13 cellular contexts compared by ENCODE assay signal in genomic region chr10:67780759-67781538, GRCh38. TPM values are rescaled to one million over a fixed set of nuclear protein-coding genes. Genes with fewer than 3 reads are reported as not detected.
DNase-seq lines count a peak whose midpoint lies in the region; ATAC-seq and TF ChIP-seq lines count a peak whose summit lies in the region.
"Had no signal": no experiment of that assay in that cellular context is flagged by ENCODE, and none has a peak within 500 bp of the region (broad histone marks: within the 10 kb centered on the region; RNA-seq: fewer than 3 reads in every experiment).

No MANE protein-coding gene starts in this region.

- no peak for TF ChIP-seq CTCF in RWPE1 (conservative IDR thresholded peaks at IDR 0.05; ENCODE audit: low read depth)

- POLR2A ChIA-PET in RWPE1 (lab: Yijun Ruan, JAX; ENCODE audit: low non-redundant PET) = no interaction called here

- peak; percentile 86 for ATAC-seq in GM19023 (IDR thresholded peaks at IDR 0.05; ENCODE audit: unreplicated experiment)
- peak; percentile 75 for ATAC-seq in GM21786 (IDR thresholded peaks at IDR 0.05; ENCODE audit: unreplicated experiment)
- peak; percentile 86 for ATAC-seq in HG03196 (IDR thresholded peaks at IDR 0.05; ENCODE audit: unreplicated experiment)
- no peak for ATAC-seq in esophagus mucosa

- CTCF ChIA-PET in RWPE1 (lab: Yijun Ruan, JAX) = interaction anchor here (0.6 to 5.2 kb wide), 7 partner anchors 37 to 260 kb away, joined by 3 to 92 read pairs (median 3); partner anchors contain the start of gene CTNNA3

- no peak overlapping the region for H3K27ac ChIP-seq in RWPE1
- H3K27ac ChIP-seq: SJSA1 had no signal

- peak; percentile 54 for DNase-seq in cerebellum (ENCODE audit: low spot score)
- DNase-seq in RWPE1 (ENCODE audit: low spot score) = no peak
- no peak for DNase-seq in KG1 (lab: John Stamatoyannopoulos, UW)
- DNase-seq in cortex of kidney (lab: John Stamatoyannopoulos, UW) = no peak
- DNase-seq: DMS 273 treated with DMSO at 0.1 percent for 48 hours, erythroblast, H7, NCI-H1092 treated with DMSO at 0.1 percent for 48 hours had no signal

RNA-seq across cellular contexts. Expression of gene DNAJC12, which starts 57.0 kb away (rescaled TPM):
- total RNA-seq in cerebellum = 12.3 TPM
- 0.16 TPM for total RNA-seq in esophagus mucosa

Comparison
In these comparisons a context has a peak if more than half of its experiments do, and no peak if none do; other contexts are left out.
1. RNA of gene DNAJC12, which starts 57.0 kb away (total RNA-seq): 12.3 TPM in cerebellum (single experiment); 0.16 TPM in esophagus mucosa (single experiment); every median in the first group is over 10 times any median in the second.